ENCODE assay signal across 1 cellular context in genomic region chr1:215569987-215570824, GRCh38.
TF ChIP-seq lines count a peak whose summit lies in the region.

No MANE protein-coding gene starts in this region.

TF ChIP-seq in IMR-90, 13 proteins besides CTCF, POLR2A, EP300 and RAD21:
- TF ChIP-seq ELK1 (IDR thresholded peaks at IDR 0.05; ENCODE audit: borderline replicate concordance, low read depth, low read length) (no peak), NFE2L2 (IDR thresholded peaks at IDR 0.05; ENCODE audit: low read depth, low read length) (no peak), BHLHE40 (IDR thresholded peaks at IDR 0.05; ENCODE audit: low read depth, low read length) (no peak), RFX5 (IDR thresholded peaks at IDR 0.05; ENCODE audit: low read depth, low read length) (no peak), SMC3 (IDR thresholded peaks at IDR 0.05; ENCODE audit: low read depth, low read length) (no peak), MXI1 (IDR thresholded peaks at IDR 0.05; ENCODE audit: borderline replicate concordance, low read depth, low read length) (no peak), CEBPB (IDR thresholded peaks at IDR 0.05; ENCODE audit: low read depth, low read length) (no peak), MAZ (IDR thresholded peaks at IDR 0.05; ENCODE audit: borderline replicate concordance, low read depth, low read length) (no peak), RCOR1 (IDR thresholded peaks at IDR 0.05; ENCODE audit: insufficient replicate concordance, low read length) (no peak)
- TF ChIP-seq, protein P1, sequence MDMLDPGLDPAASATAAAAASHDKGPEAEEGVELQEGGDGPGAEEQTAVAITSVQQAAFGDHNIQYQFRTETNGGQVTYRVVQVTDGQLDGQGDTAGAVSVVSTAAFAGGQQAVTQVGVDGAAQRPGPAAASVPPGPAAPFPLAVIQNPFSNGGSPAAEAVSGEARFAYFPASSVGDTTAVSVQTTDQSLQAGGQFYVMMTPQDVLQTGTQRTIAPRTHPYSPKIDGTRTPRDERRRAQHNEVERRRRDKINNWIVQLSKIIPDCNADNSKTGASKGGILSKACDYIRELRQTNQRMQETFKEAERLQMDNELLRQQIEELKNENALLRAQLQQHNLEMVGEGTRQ (IDR thresholded peaks at IDR 0.05; ENCODE audit: low read depth, low read length), result no peak
TF ChIP-seq in IMR-90: peak in this region for 0.
